ENCODE assay signal across 15 cellular contexts in the genomic region with DNA sequence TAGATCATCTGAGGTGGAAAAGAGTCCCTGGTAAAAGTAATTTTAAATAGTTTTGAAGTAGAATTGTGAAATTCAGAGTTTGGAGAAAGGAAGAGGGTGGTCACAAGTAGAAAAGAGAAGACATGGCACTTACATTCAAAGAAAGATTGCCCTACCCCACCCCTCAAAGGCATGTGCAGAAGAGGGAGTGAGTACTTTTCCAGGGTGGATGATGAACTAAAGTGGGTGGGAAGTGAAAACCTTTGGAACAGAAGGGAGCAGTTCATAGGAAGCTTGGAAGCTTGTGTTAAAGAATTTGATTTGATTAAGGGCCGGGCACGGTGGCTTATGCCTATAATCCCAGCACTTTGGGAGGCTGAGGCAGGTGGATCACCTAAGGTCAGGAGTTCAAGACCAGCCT. TPM values are rescaled to one million over a fixed set of nuclear protein-coding genes. Genes with fewer than 3 reads are reported as not detected.
DNase-seq lines count a peak whose midpoint lies in the region; ATAC-seq and TF ChIP-seq lines count a peak whose summit lies in the region.
"Had no signal": no experiment of that assay in that cellular context is flagged by ENCODE, and none has a peak within 500 bp of the region (broad histone marks: within the 10 kb centered on the region; RNA-seq: fewer than 3 reads in every experiment).

No MANE protein-coding gene starts in this region.

- POLR2A ChIA-PET in PC-9 (lab: Charles Lee; ENCODE audit: unreplicated experiment), result interaction anchor here (0.5 kb wide), 1 partner anchor 59 kb away, joined by 6 read pairs; no protein-coding TSS in a partner anchor

- H3K4me1 ChIP-seq in PC-9 (replicated peaks; ENCODE audit: insufficient read depth) (peaks cover 43% of the 10 kb centered on the region), vagina (peaks cover 8% of the 10 kb centered on the region)

- BruUV-seq in PC-9 (replicated peaks; lab: Mats Ljungman, UMichigan), result no TSS peak

- peaks cover 55% of the 10 kb centered on the region for H3F3A ChIP-seq in PC-9 (ENCODE audit: insufficient read depth, low read depth)

- H3K9me3 ChIP-seq in PC-9 (ENCODE audit: insufficient read depth, low read depth) (no peaks in the 10 kb centered on the region), vagina (no peaks in the 10 kb centered on the region)
- H3K9me3 ChIP-seq: psoas muscle had no signal

- H3K27ac ChIP-seq in PC-9 (peak overlapping the region; percentile 76), vagina (no peak overlapping the region)

- H3K9me2 ChIP-seq in PC-9 (ENCODE audit: insufficient read depth), result no peaks in the 10 kb centered on the region

- H4K20me1 ChIP-seq in PC-9 (ENCODE audit: insufficient read depth), result peaks cover 52% of the 10 kb centered on the region

- TF ChIP-seq CTCF in PC-9 (conservative IDR thresholded peaks at IDR 0.05) (no peak), epithelial cell of esophagus (IDR thresholded peaks at IDR 0.05; ENCODE audit: insufficient read depth, low read depth, low read length, missing control alignments) (no peak), progenitor cell of endocrine pancreas (IDR thresholded peaks at IDR 0.05; ENCODE audit: unreplicated experiment) (no peak), vagina (IDR thresholded peaks at IDR 0.05) (no peak)

- peak overlapping the region; percentile 59 for H3K4me2 ChIP-seq in PC-9

- no peak for TF ChIP-seq POLR2A in vagina (IDR thresholded peaks at IDR 0.05)

- peak overlapping the region; percentile 89 for H3K27ac Mint-ChIP-seq in T-helper 1 cell treated with Interleukin-12 subunit alpha and Interleukin-12 subunit beta and Interleukin-4 antibody, amounts not matched to agents 30 μg/mL and 1 μg/mL, for 36 hours
- peak overlapping the region; percentile 82 for H3K27ac Mint-ChIP-seq in progenitor cell of endocrine pancreas

- H3K4me3 ChIP-seq in PC-9 (no peak overlapping the region), epithelial cell of esophagus (ENCODE audit: low read length) (no peak overlapping the region), vagina (no peak overlapping the region)
- H3K4me3 ChIP-seq: psoas muscle had no signal

- H3K4me1 Mint-ChIP-seq in T-helper 1 cell treated with Interleukin-12 subunit alpha and Interleukin-12 subunit beta and Interleukin-4 antibody, amounts not matched to agents 30 μg/mL and 1 μg/mL, for 36 hours (ENCODE audit: low read depth), result peaks cover 59% of the 10 kb centered on the region
- peaks cover 6% of the 10 kb centered on the region for H3K4me1 Mint-ChIP-seq in progenitor cell of endocrine pancreas (ENCODE audit: low read depth)

- no peak overlapping the region for H3K4me3 Mint-ChIP-seq in T-helper 1 cell treated with Interleukin-12 subunit alpha and Interleukin-12 subunit beta and Interleukin-4 antibody, amounts not matched to agents 30 μg/mL and 1 μg/mL, for 36 hours
- no peak overlapping the region for H3K4me3 Mint-ChIP-seq in progenitor cell of endocrine pancreas (ENCODE audit: low read depth)

- no peak for DNase-seq in T-helper 1 cell
- DNase-seq in PC-9, result peak in 1 of 2 experiments; percentile 53
- peak; percentile 24 for DNase-seq in epithelial cell of esophagus (ENCODE audit: low read depth)
- no peak for DNase-seq in progenitor cell of endocrine pancreas (ENCODE audit: low spot score, unreplicated experiment)
- DNase-seq in mucosa of gallbladder (ENCODE audit: low spot score), result no peak
- no peak for DNase-seq in vagina (ENCODE audit: extremely low spot score in 2 of 2)
- DNase-seq: activated gamma-delta T cell, DMS79, MM.1S, NCI-H2171, psoas muscle, RPMI8226 had no signal

- no peak overlapping the region for H2AFZ ChIP-seq in PC-9

- CTCF ChIA-PET in PC-9 (lab: Charles Lee), result interaction anchor here (0.6 to 1.5 kb wide), 5 partner anchors 30 to 234 kb away, joined by 3 to 14 read pairs (median 3); no protein-coding TSS in a partner anchor

- H3K36me3 ChIP-seq in PC-9 (ENCODE audit: low read depth) (no peaks in the 10 kb centered on the region), vagina (no peaks in the 10 kb centered on the region)

- H3K27me3 Mint-ChIP-seq in T-helper 1 cell treated with Interleukin-12 subunit alpha and Interleukin-12 subunit beta and Interleukin-4 antibody, amounts not matched to agents 30 μg/mL and 1 μg/mL, for 36 hours (ENCODE audit: low read depth), result no peaks in the 10 kb centered on the region
- no peaks in the 10 kb centered on the region for H3K27me3 Mint-ChIP-seq in progenitor cell of endocrine pancreas

- no peak for ATAC-seq in HG02885 (IDR thresholded peaks at IDR 0.05; ENCODE audit: poor library complexity, unreplicated experiment)

- peaks cover 95% of the 10 kb centered on the region for H3K79me2 ChIP-seq in PC-9 (ENCODE audit: low read depth)

- H3K9me3 Mint-ChIP-seq in T-helper 1 cell treated with Interleukin-12 subunit alpha and Interleukin-12 subunit beta and Interleukin-4 antibody, amounts not matched to agents 30 μg/mL and 1 μg/mL, for 36 hours, result no peaks in the 10 kb centered on the region
- H3K9me3 Mint-ChIP-seq in progenitor cell of endocrine pancreas (ENCODE audit: low read depth), result no peaks in the 10 kb centered on the region

- peaks cover 14% of the 10 kb centered on the region for H3K36me3 Mint-ChIP-seq in T-helper 1 cell treated with Interleukin-12 subunit alpha and Interleukin-12 subunit beta and Interleukin-4 antibody, amounts not matched to agents 30 μg/mL and 1 μg/mL, for 36 hours (ENCODE audit: low read depth)
- H3K36me3 Mint-ChIP-seq in progenitor cell of endocrine pancreas (ENCODE audit: insufficient read depth), result peaks cover 2% of the 10 kb centered on the region

- intact Hi-C loops in PC-9 (cut with micrococcal nuclease; ENCODE audit: unreplicated experiment) (no loop called here), vagina (cut with DNase I) (no loop called here)

- H3K27me3 ChIP-seq in PC-9 (ENCODE audit: insufficient read depth, low read depth), result no peaks in the 10 kb centered on the region
- H3K27me3 ChIP-seq in vagina, result no peaks in the 10 kb centered on the region

RNA-seq across cellular contexts. Expression of gene SREBF2, which starts 23.6 kb away (rescaled TPM):
- total RNA-seq in PC-9 (2021) (163 and 196 TPM in 2 replicates), progenitor cell of endocrine pancreas (154 and 156 TPM in 2 replicates), mucosa of gallbladder (257 TPM), vagina (98.0 TPM)

RNA-seq across cellular contexts. Expression of gene CCDC134, which starts 56.0 kb away (rescaled TPM):
- total RNA-seq in PC-9 (2021), result 29.0 and 33.3 TPM in 2 replicates
- 23.3 and 24.2 TPM in 2 replicates for total RNA-seq in progenitor cell of endocrine pancreas
- total RNA-seq in mucosa of gallbladder, result 10.2 TPM
- total RNA-seq in vagina, result 8.8 TPM

RNA-seq across cellular contexts. Expression of gene SHISA8, which starts 58.4 kb away (rescaled TPM):
- total RNA-seq in PC-9 (2021), result 2.3 and 4.3 TPM in 2 replicates
- not detected in 2 replicates for total RNA-seq in progenitor cell of endocrine pancreas
- 1.4 TPM for total RNA-seq in mucosa of gallbladder
- total RNA-seq in vagina, result not detected
- total RNA-seq: liver had no signal
